Comparison of ENCODE assay signal across 22 cellular contexts in genomic region chr12:122939151-122939550, GRCh38. TPM values are rescaled to one million over a fixed set of nuclear protein-coding genes. Genes with fewer than 3 reads are reported as not detected.
DNase-seq lines count a peak whose midpoint lies in the region; ATAC-seq and TF ChIP-seq lines count a peak whose summit lies in the region.
"Had no signal": no experiment of that assay in that cellular context is flagged by ENCODE, and none has a peak within 500 bp of the region (broad histone marks: within the 10 kb centered on the region; RNA-seq: fewer than 3 reads in every experiment).

No MANE protein-coding gene starts in this region.

- H3K27me3 ChIP-seq in osteoblast (ENCODE audit: insufficient read depth, low read length): no peaks in the 10 kb centered on the region
- H3K27me3 ChIP-seq: BE2C; BLaER1 treated with 17β-estradiol and CSF1 and Interleukin-3, amounts not matched to agents 10 nM and 100 nM had no signal

- H2AFZ ChIP-seq in osteoblast (ENCODE audit: low read length): no peak overlapping the region
- H2AFZ ChIP-seq: GM23338 had no signal

- no peaks in the 10 kb centered on the region for H3K36me3 Mint-ChIP-seq in natural killer cell treated with Interleukin-12 subunit alpha and Interleukin-12 subunit beta and Interleukin-15 and Interleukin-18, amount 100 ng/mL, for 72 hours

- peaks cover under 1% of the 10 kb centered on the region for H3K4me1 ChIP-seq in osteoblast (ENCODE audit: insufficient read depth, low read length)
- H3K4me1 ChIP-seq: BE2C had no signal

- H3K27ac Mint-ChIP-seq in natural killer cell treated with Interleukin-12 subunit alpha and Interleukin-12 subunit beta and Interleukin-15 and Interleukin-18, amount 100 ng/mL, for 72 hours: no peak overlapping the region
- H3K27ac Mint-ChIP-seq: CD14-positive monocyte; CD4-positive, alpha-beta T cell; GM23338; H9 had no signal

- no peak overlapping the region for H3K4me3 Mint-ChIP-seq in natural killer cell treated with Interleukin-12 subunit alpha and Interleukin-12 subunit beta and Interleukin-15 and Interleukin-18, amount 100 ng/mL, for 72 hours
- H3K4me3 Mint-ChIP-seq: CD14-positive monocyte; CD4-positive, alpha-beta T cell; CD8-positive, alpha-beta memory T cell; GM23338; H9 had no signal

- no peaks in the 10 kb centered on the region for H4K20me1 ChIP-seq in osteoblast (ENCODE audit: insufficient read depth, low read length)
- H4K20me1 ChIP-seq: BLaER1 treated with 17β-estradiol and CSF1 and Interleukin-3, amounts not matched to agents 10 nM and 100 nM had no signal

- POLR2A ChIA-PET in RWPE1 (lab: Yijun Ruan, JAX; ENCODE audit: low non-redundant PET): no interaction called here

- no peak for TF ChIP-seq CTCF in RWPE1 (conservative IDR thresholded peaks at IDR 0.05; ENCODE audit: low read depth)
- no peak for TF ChIP-seq CTCF in osteoblast (IDR thresholded peaks at IDR 0.05; ENCODE audit: extremely low read depth, low read depth, low read length)
- TF ChIP-seq CTCF in GM10266 (IDR thresholded peaks at IDR 0.05; ENCODE audit: control insufficient read depth, insufficient read depth, low read depth, missing control alignments): no peak

- H3K36me3 ChIP-seq in osteoblast (ENCODE audit: insufficient read depth, low read length): peaks cover 12% of the 10 kb centered on the region
- H3K36me3 ChIP-seq: BE2C had no signal

- H3K4me3 ChIP-seq in osteoblast (ENCODE audit: insufficient read depth, low read length): no peak overlapping the region
- H3K4me3 ChIP-seq: A549; BLaER1 treated with 17β-estradiol and CSF1 and Interleukin-3, amounts not matched to agents 10 nM and 100 nM; GM12878; GM23338 had no signal

- no peaks in the 10 kb centered on the region for H3K79me2 ChIP-seq in osteoblast (ENCODE audit: insufficient read depth, low read length)

- peak; percentile 29 for ATAC-seq in left colon
- ATAC-seq in natural killer cell treated with Interleukin-12 subunit alpha and Interleukin-12 subunit beta and Interleukin-15 and Interleukin-18, amount 100 ng/mL, for 72 hours: no peak
- ATAC-seq: A549, GM12878, GM23338, HCT116 had no signal

- no peak for DNase-seq in RWPE1 (ENCODE audit: low spot score)
- no peak for DNase-seq in left colon
- DNase-seq in osteoblast (ENCODE audit: insufficient read length, low spot score, missing footprints): peak; percentile 23
- DNase-seq in natural killer cell treated with Interleukin-12 subunit alpha and Interleukin-12 subunit beta and Interleukin-15 and Interleukin-18, amount 100 ng/mL, for 72 hours (ENCODE audit: low spot score): no peak
- no peak for DNase-seq in cortex of kidney (lab: John Stamatoyannopoulos, UW)
- DNase-seq in GM10266 (ENCODE audit: extremely low spot score): no peak
- DNase-seq in kidney tubule cell (ENCODE audit: low spot score): no peak
- DNase-seq: 8988T; ACHN; AML-193; BE2C; CD4-positive, alpha-beta T cell; CD8-positive, alpha-beta memory T cell; DMS53; DMS79 treated with DMSO at 0.1 percent for 48 hours; H9 had no signal

- CTCF ChIA-PET in RWPE1 (lab: Yijun Ruan, JAX): interaction anchor here (0.8 kb wide), 1 partner anchor 36 kb away, joined by 3 read pairs; the partner anchor contains the start of gene OGFOD2

- H3K4me1 Mint-ChIP-seq in natural killer cell treated with Interleukin-12 subunit alpha and Interleukin-12 subunit beta and Interleukin-15 and Interleukin-18, amount 100 ng/mL, for 72 hours (ENCODE audit: low read depth in 2 of 2): peaks cover 18 to 22% of the 10 kb centered on the region in 2 donors
- H3K4me1 Mint-ChIP-seq: GM23338 had no signal

- H3K27ac ChIP-seq in RWPE1 (0 out of 2 replicates have a peak overlapping the region, but pooled peaks have one; percentile 99), osteoblast (ENCODE audit: low read depth, low read length) (no peak overlapping the region)
- H3K27ac ChIP-seq: A549; BLaER1 treated with 17β-estradiol and CSF1 and Interleukin-3, amounts not matched to agents 10 nM and 100 nM had no signal

- H3K27me3 Mint-ChIP-seq in natural killer cell treated with Interleukin-12 subunit alpha and Interleukin-12 subunit beta and Interleukin-15 and Interleukin-18, amount 100 ng/mL, for 72 hours: no peaks in the 10 kb centered on the region
- H3K27me3 Mint-ChIP-seq: CD4-positive, alpha-beta T cell; CD8-positive, alpha-beta memory T cell had no signal

- intact Hi-C loops in left colon (cut with DNase I, micrococcal nuclease): no loop called here

- H3K9me3 Mint-ChIP-seq in natural killer cell treated with Interleukin-12 subunit alpha and Interleukin-12 subunit beta and Interleukin-15 and Interleukin-18, amount 100 ng/mL, for 72 hours: no peaks in the 10 kb centered on the region
- H3K9me3 Mint-ChIP-seq: CD4-positive, alpha-beta T cell; CD8-positive, alpha-beta memory T cell; GM23338; H9 had no signal

- no peak overlapping the region for H3K4me2 ChIP-seq in osteoblast (ENCODE audit: insufficient read depth, low read length)
- H3K4me2 ChIP-seq: A549; BLaER1 treated with 17β-estradiol and CSF1 and Interleukin-3, amounts not matched to agents 10 nM and 100 nM; GM23338 had no signal

- no peaks in the 10 kb centered on the region for H3K9me3 ChIP-seq in osteoblast (ENCODE audit: low read depth, low read length)
- H3K9me3 ChIP-seq: A549; BE2C; BLaER1 treated with 17β-estradiol and CSF1 and Interleukin-3, amounts not matched to agents 10 nM and 100 nM had no signal

RNA-seq across cellular contexts. Expression of gene ABCB9, which starts 27.1 kb away (rescaled TPM):
- total RNA-seq in left colon (1 to 10 TPM; 4.6 to 4.9 TPM), osteoblast (11.9 and 13.0 TPM in 2 replicates)
- total RNA-seq in natural killer cell treated with Interleukin-12 subunit alpha and Interleukin-12 subunit beta and Interleukin-15 and Interleukin-18, amount 100 ng/mL, for 72 hours: 1 to 10 TPM; 4.5 to 6.3 TPM

RNA-seq across cellular contexts. Expression of gene OGFOD2, which starts 35.9 kb away (rescaled TPM):
- total RNA-seq in left colon (10 to 100 TPM; 22.2 to 22.4 TPM), osteoblast (6.5 and 8.3 TPM in 2 replicates)
- total RNA-seq in natural killer cell treated with Interleukin-12 subunit alpha and Interleukin-12 subunit beta and Interleukin-15 and Interleukin-18, amount 100 ng/mL, for 72 hours: 10 to 100 TPM; 19.1 to 36.8 TPM

RNA-seq across cellular contexts. Expression of gene ARL6IP4, which starts 41.3 kb away (rescaled TPM):
- total RNA-seq in left colon: 100 to 1,000 TPM; 136 to 158 TPM
- 117 and 118 TPM in 2 replicates for total RNA-seq in osteoblast
- total RNA-seq in natural killer cell treated with Interleukin-12 subunit alpha and Interleukin-12 subunit beta and Interleukin-15 and Interleukin-18, amount 100 ng/mL, for 72 hours: 100 to 1,000 TPM; 146 to 212 TPM

RNA-seq across cellular contexts. Expression of gene VPS37B, which starts 43.2 kb away (rescaled TPM):
- total RNA-seq in left colon (10 to 100 TPM; 66.4 to 86.7 TPM), osteoblast (19.2 and 20.6 TPM in 2 replicates)
- 10 to 100 TPM; 42.6 to 46.9 TPM for total RNA-seq in natural killer cell treated with Interleukin-12 subunit alpha and Interleukin-12 subunit beta and Interleukin-15 and Interleukin-18, amount 100 ng/mL, for 72 hours
